In genomic region chr1:193318347-193318746, GRCh38 we compare ENCODE assay signal across 18 cellular contexts.
A peak's percentile ranks its signal among the peaks of the same experiment; 100 is the strongest.
DNase-seq lines count a peak whose midpoint lies in the region; ATAC-seq and TF ChIP-seq lines count a peak whose summit lies in the region.
"Had no signal": no experiment of that assay in that cellular context is flagged by ENCODE, and none has a peak within 500 bp of the region (broad histone marks: within the 10 kb centered on the region; RNA-seq: fewer than 3 reads in every experiment).

No MANE protein-coding gene starts in this region.

- dilution Hi-C loops in mammary epithelial cell (cut with HindIII; ENCODE audit: low sequenced_read_pairs): no loop called here

- H3K27me3 ChIP-seq in mammary epithelial cell (ENCODE audit: insufficient read depth, low read length): no peaks in the 10 kb centered on the region
- no peaks in the 10 kb centered on the region for H3K27me3 ChIP-seq in breast epithelium
- H3K27me3 ChIP-seq: BLaER1 had no signal

- no peak overlapping the region for H3K4me3 ChIP-seq in mammary epithelial cell (replicated peaks in 1 of 3; ENCODE audit: insufficient read depth in 1 of 3, low read depth in 2 of 3, low read length in 3 of 3)
- H3K4me3 ChIP-seq in breast epithelium: no peak overlapping the region
- H3K4me3 ChIP-seq: BLaER1, GM12878, GM23338 had no signal

- ATAC-seq in GM18519 (IDR thresholded peaks at IDR 0.05; ENCODE audit: low FRiP score, unreplicated experiment) (no peak), HG03175 (IDR thresholded peaks at IDR 0.05; ENCODE audit: unreplicated experiment) (no peak)
- ATAC-seq: GM12878, GM23338, HepG2 had no signal

- H3K9me3 ChIP-seq in mammary epithelial cell (replicated peaks; ENCODE audit: insufficient read depth, low read length): peaks cover 3% of the 10 kb centered on the region
- H3K9me3 ChIP-seq in breast epithelium: peaks cover 0 to 23% of the 10 kb centered on the region in 2 donors

- H3K79me2 ChIP-seq in mammary epithelial cell (ENCODE audit: insufficient read depth, low read length): no peaks in the 10 kb centered on the region

- CTCF ChIA-PET in mammary epithelial cell (lab: Charles Lee; ENCODE audit: low non-redundant PET): no interaction called here

- no peak overlapping the region for H3K27ac ChIP-seq in mammary epithelial cell (ENCODE audit: insufficient read depth, low read depth, low read length)
- no peak overlapping the region for H3K27ac ChIP-seq in breast epithelium
- H3K27ac ChIP-seq: 22Rv1, BLaER1 had no signal

- no TSS peak for BruUV-seq in mammary epithelial cell (replicated peaks; lab: Mats Ljungman, UMichigan)

- TF ChIP-seq POLR2A in breast epithelium (IDR thresholded peaks at IDR 0.05): no peak

- no peak overlapping the region for H3K4me2 ChIP-seq in mammary epithelial cell (ENCODE audit: insufficient read depth, low read depth, low read length)
- H3K4me2 ChIP-seq: BLaER1, GM23338 had no signal

- H4K20me1 ChIP-seq in mammary epithelial cell (ENCODE audit: insufficient read depth, low read length): no peaks in the 10 kb centered on the region
- H4K20me1 ChIP-seq: BLaER1 had no signal

- in situ Hi-C loops in mammary epithelial cell (cut with MboI; ENCODE audit: low sequenced_read_pairs in 2 of 2): no loop called here

- no peak overlapping the region for H3K9ac ChIP-seq in mammary epithelial cell (ENCODE audit: insufficient read depth, low read length)
- H3K9ac ChIP-seq: BLaER1 had no signal

- peaks cover 27% of the 10 kb centered on the region for H3K4me1 ChIP-seq in mammary epithelial cell (ENCODE audit: insufficient read depth, low read length)
- H3K4me1 ChIP-seq in breast epithelium: no peaks in the 10 kb centered on the region
- H3K4me1 ChIP-seq: BLaER1, Caco-2 had no signal

- TF ChIP-seq CTCF in mammary epithelial cell (conservative IDR thresholded peaks at IDR 0.05 in 1 of 2, IDR thresholded peaks at IDR 0.05 in 1 of 2; ENCODE audit: extremely low read depth in 1 of 2, insufficient read depth in 1 of 2, low read depth in 1 of 2, low read length in 2 of 2) (no peak), breast epithelium (IDR thresholded peaks at IDR 0.05) (no peak)

- H2AFZ ChIP-seq in mammary epithelial cell (ENCODE audit: low read depth, low read length): no peak overlapping the region
- H2AFZ ChIP-seq: GM23338 had no signal

- H3K36me3 ChIP-seq in mammary epithelial cell (ENCODE audit: insufficient read depth, low read length) (no peaks in the 10 kb centered on the region), breast epithelium (no peaks in the 10 kb centered on the region)
- H3K36me3 ChIP-seq: BLaER1 had no signal

- DNase-seq in mammary epithelial cell: peak; percentile 18
- no peak for DNase-seq in breast epithelium (ENCODE audit: low spot score in 2 of 2)
- peak; percentile 45 for DNase-seq in LHCN-M2 (ENCODE audit: low read depth)
- peak; percentile 5 for DNase-seq in fibroblast of gingiva (ENCODE audit: low read depth)
- DNase-seq in putamen (ENCODE audit: low spot score): no peak
- no peak for DNase-seq in midbrain (lab: John Stamatoyannopoulos, UW)
- DNase-seq: AML-193; Caco-2; CD8-positive, alpha-beta memory T cell; DND-41; H7 had no signal

- intact Hi-C loops in mammary epithelial cell (cut with micrococcal nuclease) (no loop called here), breast epithelium (cut with DNase I; ENCODE audit: low total_unique reads) (no loop called here)

Comparison
In these comparisons a context has a peak if more than half of its experiments do, and no peak if none do; other contexts are left out.
1. DNase-seq: peak in mammary epithelial cell (single experiment), LHCN-M2 (single experiment) and fibroblast of gingiva (single experiment); none in breast epithelium (0 of 2), putamen (single experiment) and midbrain (single experiment).